In genomic region chr12:88081247-88081646, GRCh38 we compare ENCODE assay signal across 29 cellular contexts. TPM values are rescaled to one million over a fixed set of nuclear protein-coding genes. Genes with fewer than 3 reads are reported as not detected.
"Had no signal": no experiment of that assay in that cellular context is flagged by ENCODE, and none has a peak within 500 bp of the region (broad histone marks: within the 10 kb centered on the region; RNA-seq: fewer than 3 reads in every experiment).

No MANE protein-coding gene starts in this region.

- H3K4me1 ChIP-seq: stomach, suprapubic skin, testis, thyroid gland, tibial artery, tibial nerve, transverse colon, upper lobe of left lung, upper lobe of right lung, uterus, vagina had no signal

- H3K9me3 ChIP-seq: stomach, suprapubic skin, testis, thoracic aorta, thyroid gland, tibial artery, tibial nerve, transverse colon, upper lobe of left lung, upper lobe of right lung, uterus, vagina had no signal

- ATAC-seq: stimulated activated effector memory CD8-positive, alpha-beta T cell treated with anti-CD3 and anti-CD28 coated beads, Interleukin-12 subunit alpha, Interleukin-12 subunit beta, amount 100 ng/mL, for 72 hours; stimulated activated memory B cell treated with anti-CD40 and anti-IgM and Interleukin-4, amounts not matched to agents 10 μg/mL and 1 μg/mL and 100 μg/mL, for 72 hours; stimulated activated naive B cell treated with anti-CD40 and anti-IgM and Interleukin-4, amounts not matched to agents 10 μg/mL and 1 μg/mL and 100 μg/mL, for 72 hours; stimulated activated naive CD8-positive, alpha-beta T cell treated with anti-CD3 and anti-CD28 coated beads, Interleukin-15, amount 100 ng/mL, for 72 hours; stimulated activated naive CD8-positive, alpha-beta T cell treated with anti-CD3 and anti-CD28 coated beads, Interleukin-15, Interleukin-2, amounts not matched to agents 100 U/mL and 50 U/mL, for 24 hours; upper lobe of right lung had no signal

- H3K27ac ChIP-seq: stomach, suprapubic skin, testis, thoracic aorta, thyroid gland, tibial artery, tibial nerve, transverse colon, upper lobe of left lung, upper lobe of right lung, uterus, vagina had no signal

- H3K27me3 ChIP-seq: stomach, suprapubic skin, testis, thyroid gland, tibial artery, tibial nerve, transverse colon, upper lobe of left lung, upper lobe of right lung, uterus, vagina had no signal

- H3K4me3 ChIP-seq: stomach, suprapubic skin, testis, thoracic aorta, thyroid gland, tibial artery, tibial nerve, transverse colon, upper lobe of left lung, upper lobe of right lung, uterus, vagina had no signal

- H3K36me3 ChIP-seq: uterus had no signal

- DNase-seq: stimulated activated CD4-positive, alpha-beta T cell treated with anti-CD3 and anti-CD28 coated beads, Interleukin-2, amount 100 ng/mL, for 48 hours; stimulated activated CD4-positive, alpha-beta T cell treated with anti-CD3 and anti-CD28 coated beads, Interleukin-4, amount 100 ng/mL, for 1 hour; stimulated activated CD4-positive, alpha-beta T cell treated with anti-CD3 and anti-CD28 coated beads, Interleukin-4, amount 100 ng/mL, for 24 hours; stimulated activated CD4-positive, alpha-beta T cell treated with anti-CD3 and anti-CD28 coated beads, Interleukin-4, amount 100 ng/mL, for 4 hours; stimulated activated CD8-positive, alpha-beta memory T cell treated with anti-CD3 and anti-CD28 coated beads, Interleukin-4, amount 100 ng/mL, for 48 hours; stimulated activated naive B cell treated with anti-CD40 and anti-IgM and Interleukin-4, amounts not matched to agents 10 μg/mL and 1 μg/mL and 100 μg/mL, for 72 hours; stimulated activated naive CD4-positive, alpha-beta T cell; stimulated activated naive CD4-positive, alpha-beta T cell treated with Interleukin-2 at 50 U/mL for 16 hours; stimulated activated naive CD8-positive, alpha-beta T cell treated with anti-CD3 and anti-CD28 coated beads, Interleukin-15, amount 100 ng/mL, for 72 hours; stimulated activated naive CD8-positive, alpha-beta T cell treated with anti-CD3 and anti-CD28 coated beads, Interleukin-15, Interleukin-2, amounts not matched to agents 100 U/mL and 50 U/mL, for 24 hours; stomach; substantia nigra; testis; thyroid gland; tibial artery; transverse colon; trophoblast cell; upper lobe of left lung; upper lobe of right lung; uterus had no signal

- FAIRE-seq: urothelium cell line had no signal

RNA-seq across cellular contexts. Expression of gene C12orf50, which starts 52.0 kb away (rescaled TPM):
- total RNA-seq: stomach, subcutaneous adipose tissue, suprapubic skin, temporal lobe, thoracic aorta, transverse colon, upper lobe of right lung, vagina had no signal
- polyA plus RNA-seq: stomach had no signal
